19 cellular contexts compared by ENCODE assay signal in genomic region chr5:137636846-137637515, GRCh38.
"Had no signal": no experiment of that assay in that cellular context is flagged by ENCODE, and none has a peak within 500 bp of the region (broad histone marks: within the 10 kb centered on the region; RNA-seq: fewer than 3 reads in every experiment).

No MANE protein-coding gene starts in this region.

- DNase-seq: caudate nucleus; colonic mucosa; dermis blood vessel endothelial cell; glutamatergic neuron; immature natural killer cell; left ventricle myocardium inferior; lower lobe of right lung; mesenchymal stem cell; midbrain; retina; right lobe of liver; stimulated activated CD4-positive, alpha-beta T cell treated with anti-CD3 and anti-CD28 coated beads, Interleukin-4, amount 100 ng/mL, for 24 hours; testis; transverse colon had no signal

- H3K27me3 Mint-ChIP-seq: natural killer cell treated with Interleukin-12 subunit alpha and Interleukin-12 subunit beta and Interleukin-15 and Interleukin-18, amount 100 ng/mL, for 72 hours; stimulated activated memory B cell treated with anti-CD40 and anti-IgM and Interleukin-4, amounts not matched to agents 10 μg/mL and 1 μg/mL and 100 μg/mL, for 72 hours; stimulated activated naive CD8-positive, alpha-beta T cell treated with anti-CD3 and anti-CD28 coated beads, Interleukin-15, Interleukin-2, amounts not matched to agents 100 ng/mL and 50 ng/mL, for 24 hours had no signal

- H3K4me1 Mint-ChIP-seq: immature natural killer cell; stimulated activated memory B cell treated with anti-CD40 and anti-IgM and Interleukin-4, amounts not matched to agents 10 μg/mL and 1 μg/mL and 100 μg/mL, for 72 hours had no signal

- H3K4me3 Mint-ChIP-seq: immature natural killer cell; natural killer cell treated with Interleukin-12 subunit alpha and Interleukin-12 subunit beta and Interleukin-15 and Interleukin-18, amount 100 ng/mL, for 72 hours; stimulated activated memory B cell treated with anti-CD40 and anti-IgM and Interleukin-4, amounts not matched to agents 10 μg/mL and 1 μg/mL and 100 μg/mL, for 72 hours; stimulated activated naive CD8-positive, alpha-beta T cell treated with anti-CD3 and anti-CD28 coated beads, Interleukin-15, Interleukin-2, amounts not matched to agents 100 ng/mL and 50 ng/mL, for 24 hours had no signal

- H3K9me3 Mint-ChIP-seq: immature natural killer cell; natural killer cell treated with Interleukin-12 subunit alpha and Interleukin-12 subunit beta and Interleukin-15 and Interleukin-18, amount 100 ng/mL, for 72 hours; stimulated activated memory B cell treated with anti-CD40 and anti-IgM and Interleukin-4, amounts not matched to agents 10 μg/mL and 1 μg/mL and 100 μg/mL, for 72 hours; stimulated activated naive CD8-positive, alpha-beta T cell treated with anti-CD3 and anti-CD28 coated beads, Interleukin-15, Interleukin-2, amounts not matched to agents 100 ng/mL and 50 ng/mL, for 24 hours had no signal

- ATAC-seq: gastroesophageal sphincter; lower lobe of right lung; right lobe of liver; stimulated activated memory B cell treated with anti-CD40 and anti-IgM and Interleukin-4, amounts not matched to agents 10 μg/mL and 1 μg/mL and 100 μg/mL, for 72 hours had no signal

- H3K36me3 Mint-ChIP-seq: natural killer cell treated with Interleukin-12 subunit alpha and Interleukin-12 subunit beta and Interleukin-15 and Interleukin-18, amount 100 ng/mL, for 72 hours had no signal

- H3K4me3 ChIP-seq: colonic mucosa, gastroesophageal sphincter, left ventricle myocardium inferior, lower lobe of right lung, prostate gland, right lobe of liver, testis, transverse colon had no signal

- H3K27ac Mint-ChIP-seq: immature natural killer cell; natural killer cell treated with Interleukin-12 subunit alpha and Interleukin-12 subunit beta and Interleukin-15 and Interleukin-18, amount 100 ng/mL, for 72 hours; stimulated activated memory B cell treated with anti-CD40 and anti-IgM and Interleukin-4, amounts not matched to agents 10 μg/mL and 1 μg/mL and 100 μg/mL, for 72 hours; stimulated activated naive CD8-positive, alpha-beta T cell treated with anti-CD3 and anti-CD28 coated beads, Interleukin-15, Interleukin-2, amounts not matched to agents 100 ng/mL and 50 ng/mL, for 24 hours had no signal
